ENCODE assay signal across 8 cellular contexts in the genomic region with DNA sequence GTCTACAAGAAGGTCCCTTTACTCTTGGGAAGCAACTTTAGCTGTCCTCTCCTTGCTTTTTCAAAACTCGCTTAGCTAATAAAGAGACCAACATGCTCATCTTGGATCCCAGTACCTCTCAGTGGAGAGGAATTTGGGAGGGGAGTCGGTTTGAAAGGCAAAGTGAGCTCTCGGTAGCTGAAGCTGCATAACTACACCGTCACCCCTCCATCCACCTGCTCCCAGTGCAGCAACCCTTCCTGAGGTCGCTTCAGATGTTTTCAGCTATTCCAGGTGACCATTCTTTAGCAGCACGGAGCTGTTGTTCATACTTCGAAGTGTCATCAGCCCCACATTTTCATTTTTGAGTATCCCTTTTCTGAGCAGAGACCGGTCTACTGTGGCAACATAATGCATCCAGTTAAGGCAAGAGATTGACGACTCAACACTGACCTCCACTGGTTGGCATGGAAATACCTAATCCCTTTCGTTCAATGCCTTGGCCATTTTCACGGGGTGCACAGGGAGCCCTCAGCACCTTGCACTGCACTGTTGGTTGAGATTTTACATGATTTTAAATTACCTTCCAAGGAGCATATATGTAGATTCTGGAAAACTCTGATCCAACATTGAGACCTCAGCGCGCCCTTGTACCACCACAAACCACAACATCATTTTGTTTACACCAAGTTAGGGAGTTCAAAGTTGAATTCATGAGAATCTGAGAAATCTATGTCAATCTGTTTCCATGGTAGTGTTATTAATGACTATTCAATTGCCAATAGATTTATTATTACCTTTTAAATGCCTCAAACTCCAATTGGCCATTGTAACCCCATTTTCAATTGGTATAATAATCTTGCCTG.
DNase-seq lines count a peak whose midpoint lies in the region; FAIRE-seq and TF ChIP-seq lines count a peak whose summit lies in the region.

No MANE protein-coding gene starts in this region.

- H3K4me3 ChIP-seq in parathyroid adenoma (ENCODE audit: low read depth, low read length): no peak overlapping the region

- no peaks in the 10 kb centered on the region for H3K4me1 ChIP-seq in parathyroid adenoma

- H2AFZ ChIP-seq in parathyroid adenoma: no peak overlapping the region

- no peaks in the 10 kb centered on the region for H3K9me3 ChIP-seq in parathyroid adenoma (ENCODE audit: control insufficient read depth, low read length)

- H3K27me3 ChIP-seq in parathyroid adenoma (ENCODE audit: control insufficient read depth, insufficient read depth, low read length): no peaks in the 10 kb centered on the region

- H3K9ac ChIP-seq in parathyroid adenoma: no peak overlapping the region

- no peaks in the 10 kb centered on the region for H3K79me2 ChIP-seq in parathyroid adenoma

- no peaks in the 10 kb centered on the region for H3K36me3 ChIP-seq in parathyroid adenoma (ENCODE audit: control insufficient read depth, insufficient read depth, low read length)

- no peak for FAIRE-seq in urothelium cell line (lab: Jason Lieb, UNC)

- no peak overlapping the region for H3K4me2 ChIP-seq in parathyroid adenoma (ENCODE audit: low read length)

- DNase-seq in GM03348 (ENCODE audit: low spot score) (peak; percentile 83), GOT3 (lab: John Stamatoyannopoulos, UW) (peak; percentile 4), SHP77 (lab: John Stamatoyannopoulos, UW) (peak; percentile 51 to 70), globus pallidus (ENCODE audit: low spot score) (peak; percentile 84), urothelium cell line (ENCODE audit: low spot score) (peak; percentile 60)
- peak in 3 of 4 experiments; percentile 1 to 19 (median 3) for DNase-seq in activated naive CD4-positive, alpha-beta T cell (lab: John Stamatoyannopoulos, UW)

- TF ChIP-seq CTCF in LNCAP (IDR thresholded peaks at IDR 0.05) (peak; percentile 68), parathyroid adenoma (IDR thresholded peaks at IDR 0.05) (peak; percentile 48)

- no peak overlapping the region for H3K27ac ChIP-seq in parathyroid adenoma

Comparison
In these comparisons a context has a peak if more than half of its experiments do, and no peak if none do; other contexts are left out.
1. DNase-seq: peak in every context shown above with its lines; median percentile 84 in globus pallidus; 83 in GM03348; 60 in SHP77; 60 in urothelium cell line; 4 in GOT3; 3 in activated naive CD4-positive, alpha-beta T cell.